10 cellular contexts compared by ENCODE assay signal in genomic region chr3:149340310-149340933, GRCh38. TPM values are rescaled to one million over a fixed set of nuclear protein-coding genes. Genes with fewer than 3 reads are reported as not detected.
DNase-seq lines count a peak whose midpoint lies in the region; ATAC-seq and TF ChIP-seq lines count a peak whose summit lies in the region.
"Had no signal": no experiment of that assay in that cellular context is flagged by ENCODE, and none has a peak within 500 bp of the region (broad histone marks: within the 10 kb centered on the region; RNA-seq: fewer than 3 reads in every experiment).

No MANE protein-coding gene starts in this region.

- H3K27me3 Mint-ChIP-seq in natural killer cell (ENCODE audit: low read depth in 2 of 2) = peaks cover 16 to 24% of the 10 kb centered on the region in 2 donors

- H3K9me3 ChIP-seq in mammary epithelial cell (replicated peaks; ENCODE audit: insufficient read depth, low read length) = no peaks in the 10 kb centered on the region

- peak overlapping the region in 1 of 3 experiments; percentile 6 for H3K4me3 ChIP-seq in mammary epithelial cell (replicated peaks in 1 of 3; ENCODE audit: insufficient read depth in 1 of 3, low read depth in 2 of 3, low read length in 3 of 3)

- no peaks in the 10 kb centered on the region for H3K79me2 ChIP-seq in mammary epithelial cell (ENCODE audit: insufficient read depth, low read length)

- peak overlapping the region; percentile 27 for H3K9ac ChIP-seq in mammary epithelial cell (ENCODE audit: insufficient read depth, low read length)

- peak overlapping the region; percentile 70 for H3K4me2 ChIP-seq in mammary epithelial cell (ENCODE audit: insufficient read depth, low read depth, low read length)

- H3K27me3 ChIP-seq in mammary epithelial cell (ENCODE audit: insufficient read depth, low read length) = no peaks in the 10 kb centered on the region

- CTCF ChIA-PET in mammary epithelial cell (lab: Charles Lee; ENCODE audit: low non-redundant PET) = no interaction called here

- DNase-seq in NCI-H2107 treated with DMSO at 0.1 percent for 48 hours (lab: John Stamatoyannopoulos, UW; ENCODE audit: unreplicated experiment) = peak; percentile 49
- no peak for DNase-seq in NCI-H2107 (lab: John Stamatoyannopoulos, UW)
- peak; percentile 27 for DNase-seq in mammary epithelial cell
- DNase-seq in lung microvascular endothelial cell (ENCODE audit: low read depth in 2 of 2) = peak; percentile 80 to 86
- DNase-seq in globus pallidus (ENCODE audit: low spot score) = no peak
- no peak for DNase-seq in NCI-H446 treated with DMSO at 0.1 percent for 48 hours (lab: John Stamatoyannopoulos, UW)
- DNase-seq in ureter (ENCODE audit: low spot score) = no peak
- DNase-seq in natural killer cell = no peak
- DNase-seq: activated naive CD8-positive, alpha-beta T cell treated with anti-CD3 and anti-CD28 coated beads, Interleukin-2, amount 10 ng/mL, durations not matched to agents 7 days and 5 days; stimulated activated CD4-positive, alpha-beta T cell treated with anti-CD3 and anti-CD28 coated beads, Interleukin-15, amount 100 ng/mL, for 24 hours had no signal

- dilution Hi-C loops in mammary epithelial cell (cut with HindIII; ENCODE audit: low sequenced_read_pairs) = no loop called here

- no peak overlapping the region for H3K4me3 Mint-ChIP-seq in natural killer cell
- H3K4me3 Mint-ChIP-seq: activated naive CD8-positive, alpha-beta T cell treated with anti-CD3 and anti-CD28 coated beads, Interleukin-2, amount 10 ng/mL, durations not matched to agents 7 days and 5 days had no signal

- 15% methylated on average over 1 of the region's 1 CpG for WGBS in mammary epithelial cell (ENCODE audit: low coverage, missing lambda C conversion rate)

- H3K4me1 ChIP-seq in mammary epithelial cell (ENCODE audit: insufficient read depth, low read length) = peaks cover 43% of the 10 kb centered on the region

- TSS peak; percentile 85 for BruUV-seq in mammary epithelial cell (replicated peaks; lab: Mats Ljungman, UMichigan)

- intact Hi-C loops in mammary epithelial cell (cut with micrococcal nuclease) (loop anchor here (2.0 kb wide), 1 partner anchor 40 kb away; no protein-coding TSS in a partner anchor), natural killer cell (cut with micrococcal nuclease) (no loop called here)

- no peak for ATAC-seq in natural killer cell

- in situ Hi-C loops in mammary epithelial cell (cut with MboI; ENCODE audit: low sequenced_read_pairs in 2 of 2) = no loop called here

- peak overlapping the region; percentile 77 for H3K27ac ChIP-seq in mammary epithelial cell (ENCODE audit: insufficient read depth, low read depth, low read length)

- no peaks in the 10 kb centered on the region for H3K36me3 ChIP-seq in mammary epithelial cell (ENCODE audit: insufficient read depth, low read length)

- H3K4me1 Mint-ChIP-seq in natural killer cell = no peaks in the 10 kb centered on the region
- H3K4me1 Mint-ChIP-seq: activated naive CD8-positive, alpha-beta T cell treated with anti-CD3 and anti-CD28 coated beads, Interleukin-2, amount 10 ng/mL, durations not matched to agents 7 days and 5 days had no signal

- H3K36me3 Mint-ChIP-seq in natural killer cell = no peaks in the 10 kb centered on the region

- H2AFZ ChIP-seq in mammary epithelial cell (ENCODE audit: low read depth, low read length) = peak overlapping the region; percentile 5

- H4K20me1 ChIP-seq in mammary epithelial cell (ENCODE audit: insufficient read depth, low read length) = no peaks in the 10 kb centered on the region

- TF ChIP-seq CTCF in mammary epithelial cell (conservative IDR thresholded peaks at IDR 0.05 in 1 of 2, IDR thresholded peaks at IDR 0.05 in 1 of 2; ENCODE audit: extremely low read depth in 1 of 2, insufficient read depth in 1 of 2, low read depth in 1 of 2, low read length in 2 of 2) (no peak), natural killer cell (IDR thresholded peaks at IDR 0.05) (no peak)

- H3K27ac Mint-ChIP-seq in natural killer cell = no peak overlapping the region
- H3K27ac Mint-ChIP-seq: activated naive CD8-positive, alpha-beta T cell treated with anti-CD3 and anti-CD28 coated beads, Interleukin-2, amount 10 ng/mL, durations not matched to agents 7 days and 5 days had no signal

- H3K9me3 Mint-ChIP-seq in natural killer cell = no peaks in the 10 kb centered on the region
- H3K9me3 Mint-ChIP-seq: activated naive CD8-positive, alpha-beta T cell treated with anti-CD3 and anti-CD28 coated beads, Interleukin-2, amount 10 ng/mL, durations not matched to agents 7 days and 5 days had no signal

RNA-seq across cellular contexts. Expression of gene TM4SF18, which starts 7.0 kb away (rescaled TPM):
- total RNA-seq in mammary epithelial cell = not detected
- not detected for polyA plus RNA-seq in mammary epithelial cell
- polyA minus RNA-seq in mammary epithelial cell = not detected
- 150 and 273 TPM in 2 replicates for total RNA-seq in lung microvascular endothelial cell
- total RNA-seq in ureter = 3.7 TPM
- total RNA-seq in natural killer cell = not detected
- total RNA-seq: activated naive CD8-positive, alpha-beta T cell treated with anti-CD3 and anti-CD28 coated beads, Interleukin-2, amount 10 ng/mL, durations not matched to agents 7 days and 5 days had no signal

RNA-seq across cellular contexts. Expression of gene TM4SF1, which starts 37.0 kb away (rescaled TPM):
- total RNA-seq in mammary epithelial cell (100 to 1,000 TPM; 121 to 246 TPM), lung microvascular endothelial cell (1,181 and 1,820 TPM in 2 replicates), ureter (58.1 TPM), natural killer cell (not detected)
- polyA plus RNA-seq in mammary epithelial cell = 285 TPM
- 178 TPM for polyA minus RNA-seq in mammary epithelial cell
- total RNA-seq: activated naive CD8-positive, alpha-beta T cell treated with anti-CD3 and anti-CD28 coated beads, Interleukin-2, amount 10 ng/mL, durations not matched to agents 7 days and 5 days had no signal

Comparison
In these comparisons a context has a peak if more than half of its experiments do, and no peak if none do; other contexts are left out.
1. DNase-seq: peak in NCI-H2107 treated with DMSO at 0.1 percent for 48 hours (single experiment), mammary epithelial cell (single experiment) and lung microvascular endothelial cell (2 of 2); none in NCI-H2107 (single experiment), globus pallidus (single experiment), NCI-H446 treated with DMSO at 0.1 percent for 48 hours (single experiment), ureter (single experiment) and natural killer cell (single experiment).
2. RNA of gene TM4SF18, which starts 7.0 kb away (total RNA-seq): 150 to 273 TPM in lung microvascular endothelial cell; 3.7 TPM in ureter (single experiment), not detected in mammary epithelial cell and not detected in natural killer cell; every median in the first group is over 10 times any median in the second.
3. RNA of gene TM4SF1, which starts 37.0 kb away (total RNA-seq): 1,181 to 1,820 TPM in lung microvascular endothelial cell, 121 to 246 TPM in mammary epithelial cell and 58.1 TPM in ureter (single experiment); not detected in natural killer cell; every median in the first group is over 10 times any median in the second.